Comparison of ENCODE assay signal across 8 cellular contexts in genomic region chr1:28199328-28200233, GRCh38. TPM values are rescaled to one million over a fixed set of nuclear protein-coding genes. Genes with fewer than 3 reads are reported as not detected.
DNase-seq lines count a peak whose midpoint lies in the region; ATAC-seq and TF ChIP-seq lines count a peak whose summit lies in the region.

No MANE protein-coding gene starts in this region.

- ATAC-seq in CD4-positive, CD25-positive, alpha-beta regulatory T cell (ENCODE audit: low read depth in 2 of 2): peak; percentile 93 to 95
- peak; percentile 68 for ATAC-seq in GM21423 (IDR thresholded peaks at IDR 0.05; ENCODE audit: unreplicated experiment)
- ATAC-seq in activated naive CD4-positive, alpha-beta T cell treated with anti-CD3 and anti-CD28 coated beads, Interleukin-2, amount 50 U/mL, for 72 hours: peak; percentile 92 to 93

- peaks cover 36% of the 10 kb centered on the region for H3K36me3 ChIP-seq in CD4-positive, CD25-positive, alpha-beta regulatory T cell (ENCODE audit: control insufficient read depth, insufficient read depth, low read length)
- peaks cover 58% of the 10 kb centered on the region for H3K36me3 ChIP-seq in Loucy (ENCODE audit: insufficient read depth, low read length)
- peaks cover 40% of the 10 kb centered on the region for H3K36me3 ChIP-seq in A673 (ENCODE audit: insufficient read depth, low read length, poor library complexity, severe bottlenecking)

- peak; percentile 37 to 94 (median 82) for DNase-seq in CD4-positive, CD25-positive, alpha-beta regulatory T cell
- DNase-seq in activated naive CD4-positive, alpha-beta T cell treated with anti-CD3 and anti-CD28 coated beads, Interleukin-2, amount 50 U/mL, for 72 hours (ENCODE audit: low spot score in 2 of 2): peak; percentile 68 to 76
- peak; percentile 12 to 34 for DNase-seq in stimulated activated CD8-positive, alpha-beta memory T cell treated with anti-CD3 and anti-CD28 coated beads, Interleukin-4, amount 100 ng/mL, for 4 hours (ENCODE audit: low read depth in 2 of 2, low spot score in 1 of 2)
- no peak for DNase-seq in NCI-H526 treated with DMSO at 0.1 percent for 48 hours (lab: John Stamatoyannopoulos, UW)
- no peak for DNase-seq in A673 (ENCODE audit: low spot score)
- no peak for DNase-seq in iPS-NIHi11 (ENCODE audit: low spot score)

- no peak overlapping the region for H2AFZ ChIP-seq in Loucy (ENCODE audit: low read length)

- H3K4me3 ChIP-seq in CD4-positive, CD25-positive, alpha-beta regulatory T cell (ENCODE audit: low read depth, low read length): peak overlapping the region; percentile 69
- H3K4me3 ChIP-seq in Loucy (ENCODE audit: low read length, poor library complexity, severe bottlenecking): no peak overlapping the region
- H3K4me3 ChIP-seq in A673 (ENCODE audit: low read depth, low read length, poor library complexity, severe bottlenecking): no peak overlapping the region

- H3K9ac ChIP-seq in Loucy (ENCODE audit: low read depth, low read length, poor library complexity, severe bottlenecking): no peak overlapping the region

- H3K9me3 Mint-ChIP-seq in CD4-positive, CD25-positive, alpha-beta regulatory T cell: peaks cover 0 to 4% (median 3%) of the 10 kb centered on the region in 7 donors
- peaks cover 4 to 15% of the 10 kb centered on the region in 2 donors for H3K9me3 Mint-ChIP-seq in activated naive CD4-positive, alpha-beta T cell treated with anti-CD3 and anti-CD28 coated beads, Interleukin-2, amount 50 U/mL, for 72 hours

- peak overlapping the region; percentile 39 for H3K4me2 ChIP-seq in Loucy (ENCODE audit: low read depth, low read length, poor library complexity, severe bottlenecking)

- BruUV-seq in A673 (replicated peaks; lab: Mats Ljungman, UMichigan): no TSS peak

- intact Hi-C loops in A673 (cut with micrococcal nuclease; ENCODE audit: unreplicated experiment): no loop called here

- peak overlapping the region; percentile 86 to 99 (median 93) for H3K27ac Mint-ChIP-seq in CD4-positive, CD25-positive, alpha-beta regulatory T cell
- H3K27ac Mint-ChIP-seq in activated naive CD4-positive, alpha-beta T cell treated with anti-CD3 and anti-CD28 coated beads, Interleukin-2, amount 50 U/mL, for 72 hours: peak overlapping the region; percentile 84 to 95

- H3K4me1 ChIP-seq in CD4-positive, CD25-positive, alpha-beta regulatory T cell (ENCODE audit: control insufficient read depth, insufficient read depth, low read length, poor library complexity, severe bottlenecking): peaks cover 33% of the 10 kb centered on the region
- peaks cover 40% of the 10 kb centered on the region for H3K4me1 ChIP-seq in Loucy (ENCODE audit: insufficient read depth, low read length, poor library complexity, severe bottlenecking)
- no peaks in the 10 kb centered on the region for H3K4me1 ChIP-seq in A673 (ENCODE audit: insufficient read depth, low read length, poor library complexity, severe bottlenecking)

- CTCF ChIA-PET in A673 (lab: Charles Lee): no interaction called here

- no peaks in the 10 kb centered on the region for H3K79me2 ChIP-seq in Loucy (ENCODE audit: insufficient read depth, low read length)

- peaks cover 5% of the 10 kb centered on the region for H3K27me3 Mint-ChIP-seq in CD4-positive, CD25-positive, alpha-beta regulatory T cell

- peak overlapping the region; percentile 46 to 87 (median 83) for H3K4me3 Mint-ChIP-seq in CD4-positive, CD25-positive, alpha-beta regulatory T cell

- no peaks in the 10 kb centered on the region for H3K27me3 ChIP-seq in CD4-positive, CD25-positive, alpha-beta regulatory T cell (ENCODE audit: control insufficient read depth, insufficient read depth, low read length)
- H3K27me3 ChIP-seq in Loucy (ENCODE audit: insufficient read depth, low read length, poor library complexity, severe bottlenecking): no peaks in the 10 kb centered on the region
- H3K27me3 ChIP-seq in A673 (replicated peaks; ENCODE audit: insufficient read depth, low read depth, low read length, poor library complexity): no peaks in the 10 kb centered on the region

- H3K9me2 ChIP-seq in Loucy (replicated peaks; ENCODE audit: low read depth, low read length): no peaks in the 10 kb centered on the region

- H3F3A ChIP-seq in Loucy (ENCODE audit: low read depth): 0 out of 2 replicates have a peak, but pooled peaks cover 3% of the 10 kb centered on the region

- peaks cover 0 to 2% of the 10 kb centered on the region in 2 experiments for H3K9me3 ChIP-seq in CD4-positive, CD25-positive, alpha-beta regulatory T cell (ENCODE audit: control insufficient read depth in 2 of 2, low read length in 2 of 2)
- H3K9me3 ChIP-seq in Loucy (ENCODE audit: insufficient read depth, low read depth, low read length) (no peaks in the 10 kb centered on the region; the same call in 1 of the 2 replicates), A673 (ENCODE audit: low read depth, low read length, poor library complexity, severe bottlenecking) (no peaks in the 10 kb centered on the region)

- no peaks in the 10 kb centered on the region for H4K20me1 ChIP-seq in Loucy (ENCODE audit: insufficient read depth, low read length, poor library complexity, severe bottlenecking)

- H3K4me1 Mint-ChIP-seq in CD4-positive, CD25-positive, alpha-beta regulatory T cell: peaks cover 15 to 39% (median 33%) of the 10 kb centered on the region in 4 donors

- TF ChIP-seq CTCF in Loucy (conservative IDR thresholded peaks at IDR 0.05; ENCODE audit: low read length) (no peak), A673 (conservative IDR thresholded peaks at IDR 0.05; ENCODE audit: low read depth, low read length) (no peak)

- peaks cover 45% of the 10 kb centered on the region for H3K36me3 Mint-ChIP-seq in CD4-positive, CD25-positive, alpha-beta regulatory T cell
- H3K36me3 Mint-ChIP-seq in activated naive CD4-positive, alpha-beta T cell treated with anti-CD3 and anti-CD28 coated beads, Interleukin-2, amount 50 U/mL, for 72 hours: peaks cover 49 to 64% of the 10 kb centered on the region in 2 donors

- H3K27ac ChIP-seq in CD4-positive, CD25-positive, alpha-beta regulatory T cell (ENCODE audit: insufficient read depth, low read length, poor library complexity, severe bottlenecking): peak overlapping the region; percentile 66
- H3K27ac ChIP-seq in A673 (ENCODE audit: low read depth, low read length, poor library complexity, severe bottlenecking): no peak overlapping the region

- POLR2A ChIA-PET in A673 (lab: Charles Lee; ENCODE audit: low non-redundant PET): no interaction called here

RNA-seq across cellular contexts. Expression of gene PTAFR, which starts 23.1 kb away (rescaled TPM):
- 0.54 TPM for total RNA-seq in CD4-positive, CD25-positive, alpha-beta regulatory T cell
- under 1 TPM; 0.15 to 0.84 (median 0.40) TPM for polyA plus RNA-seq in CD4-positive, CD25-positive, alpha-beta regulatory T cell
- under 1 TPM; 0.06 to 0.07 TPM for total RNA-seq in activated naive CD4-positive, alpha-beta T cell treated with anti-CD3 and anti-CD28 coated beads, Interleukin-2, amount 50 U/mL, for 72 hours
- total RNA-seq in A673 (2021): 0.09 and 0.11 TPM in 2 replicates

RNA-seq across cellular contexts. Expression of gene DNAJC8, which starts 33.2 kb away (rescaled TPM):
- total RNA-seq in CD4-positive, CD25-positive, alpha-beta regulatory T cell: 75.3 TPM
- polyA plus RNA-seq in CD4-positive, CD25-positive, alpha-beta regulatory T cell: 100 to 1,000 TPM; 152 to 181 (median 157) TPM
- total RNA-seq in activated naive CD4-positive, alpha-beta T cell treated with anti-CD3 and anti-CD28 coated beads, Interleukin-2, amount 50 U/mL, for 72 hours: 100 to 1,000 TPM in 1 of 2 donors, 10 to 100 TPM in 1; 95.4 to 103 TPM
- total RNA-seq in A673 (2021): 134 and 135 TPM in 2 replicates

RNA-seq across cellular contexts. Expression of gene ATP5IF1, which starts 36.3 kb away (rescaled TPM):
- 96.6 TPM for total RNA-seq in CD4-positive, CD25-positive, alpha-beta regulatory T cell
- 100 to 1,000 TPM; 467 to 676 (median 604) TPM for polyA plus RNA-seq in CD4-positive, CD25-positive, alpha-beta regulatory T cell
- total RNA-seq in activated naive CD4-positive, alpha-beta T cell treated with anti-CD3 and anti-CD28 coated beads, Interleukin-2, amount 50 U/mL, for 72 hours: 100 to 1,000 TPM; 125 to 195 TPM
- 144 and 158 TPM in 2 replicates for total RNA-seq in A673 (2021)

RNA-seq across cellular contexts. Expression of gene SESN2, which starts 59.7 kb away (rescaled TPM):
- 13.9 TPM for total RNA-seq in CD4-positive, CD25-positive, alpha-beta regulatory T cell
- polyA plus RNA-seq in CD4-positive, CD25-positive, alpha-beta regulatory T cell: 1 to 10 TPM; 5.0 to 8.9 (median 6.9) TPM
- total RNA-seq in activated naive CD4-positive, alpha-beta T cell treated with anti-CD3 and anti-CD28 coated beads, Interleukin-2, amount 50 U/mL, for 72 hours: 10 to 100 TPM; 16.7 to 38.7 TPM
- 15.7 and 19.8 TPM in 2 replicates for total RNA-seq in A673 (2021)

Comparison
In these comparisons a context has a peak if more than half of its experiments do, and no peak if none do; other contexts are left out.
1. DNase-seq: peak in CD4-positive, CD25-positive, alpha-beta regulatory T cell (3 of 3), activated naive CD4-positive, alpha-beta T cell treated with anti-CD3 and anti-CD28 coated beads, Interleukin-2, amount 50 U/mL, for 72 hours (2 of 2) and stimulated activated CD8-positive, alpha-beta memory T cell treated with anti-CD3 and anti-CD28 coated beads, Interleukin-4, amount 100 ng/mL, for 4 hours (2 of 2); none in NCI-H526 treated with DMSO at 0.1 percent for 48 hours (single experiment), A673 (single experiment) and iPS-NIHi11 (single experiment).
2. Peak in every context shown above with its lines, with median percentiles within 50 percentile points of each other: ATAC-seq.